ENCODE assay signal across 8 cellular contexts in genomic region chr7:155356323-155357105, GRCh38. TPM values are rescaled to one million over a fixed set of nuclear protein-coding genes. Genes with fewer than 3 reads are reported as not detected.
A peak's percentile ranks its signal among the peaks of the same experiment; 100 is the strongest.
DNase-seq lines count a peak whose midpoint lies in the region; ATAC-seq and TF ChIP-seq lines count a peak whose summit lies in the region.

No MANE protein-coding gene starts in this region.

- DNase-seq in HCT116 (ENCODE audit: low read depth, low spot score) (peak; percentile 31), left lobe of liver (ENCODE audit: low spot score) (no peak), NCI-H2227 (lab: John Stamatoyannopoulos, UW; ENCODE audit: unreplicated experiment) (no peak), NCI-H128 (lab: John Stamatoyannopoulos, UW; ENCODE audit: unreplicated experiment) (no peak)

- ATAC-seq in HCT116 (peak; percentile 87), SK-N-SH treated with all-trans-retinoic acid at 6 μM for 48 hours (peak; percentile 62), left lobe of liver (peak; percentile 63), HG02759 (IDR thresholded peaks at IDR 0.05; ENCODE audit: unreplicated experiment) (no peak), HG02884 (IDR thresholded peaks at IDR 0.05; ENCODE audit: unreplicated experiment) (no peak)

- POLR2A ChIA-PET in HCT116 (lab: Charles Lee) = no interaction called here

- RAD21 ChIA-PET in HCT116 (lab: Charles Lee; ENCODE audit: low non-redundant PET in 1 of 2, low total read pairs in 2 of 2, uncharacterized antibody in 2 of 2, unreplicated experiment in 2 of 2) = interaction anchor here in 1 of 2 experiments (0.6 kb wide), 1 partner anchor 182 kb away, joined by 4 read pairs; no protein-coding TSS in a partner anchor

- no peaks in the 10 kb centered on the region for H3K36me3 ChIP-seq in HCT116 (ENCODE audit: control insufficient read depth in 1 of 2, insufficient read depth in 2 of 2, low read length in 2 of 2)

- TF ChIP-seq RAD21 in HCT116 (IDR thresholded peaks at IDR 0.05; ENCODE audit: low read depth) = peak; percentile 63

- no peak overlapping the region for H3K27ac ChIP-seq in C4-2B
- H3K27ac ChIP-seq in HCT116 (ENCODE audit: low read depth, low read length) = no peak overlapping the region

- CTCF ChIA-PET in HCT116 (lab: Charles Lee) = interaction anchor here (0.7 to 3.4 kb wide), 9 partner anchors 8 to 443 kb away, joined by 3 to 21 read pairs (median 4); no protein-coding TSS in a partner anchor

- intact Hi-C loops in HCT116 (cut with micrococcal nuclease) = loop anchor here (1.0 kb wide), 2 partner anchors 429 to 443 kb away; no protein-coding TSS in a partner anchor

- no peak for TF ChIP-seq POLR2A in HCT116 (IDR thresholded peaks at IDR 0.05; ENCODE audit: borderline replicate concordance, extremely low read depth, insufficient read depth, insufficient read length)

- no peak overlapping the region for H3K4me3 ChIP-seq in HCT116 (replicated peaks in 1 of 2; ENCODE audit: low read depth in 1 of 2, low read length in 2 of 2)

- no peaks in the 10 kb centered on the region for H3K9me2 ChIP-seq in HCT116 (ENCODE audit: insufficient read depth)

- H3K79me2 ChIP-seq in HCT116 (ENCODE audit: insufficient read depth, low read length) = no peaks in the 10 kb centered on the region

- H3K4me2 ChIP-seq in HCT116 (ENCODE audit: low read length) = no peak overlapping the region

- no TSS peak for BruUV-seq in HCT116 (replicated peaks; lab: Mats Ljungman, UMichigan)

- peaks cover 8% of the 10 kb centered on the region; the same call in 1 of the 2 replicates for H3K27me3 ChIP-seq in HCT116 (ENCODE audit: insufficient read depth, low read length)

- H4K20me1 ChIP-seq in HCT116 (ENCODE audit: insufficient read depth) = no peaks in the 10 kb centered on the region

- H2AFZ ChIP-seq in HCT116 (ENCODE audit: low read depth, low read length, poor library complexity, severe bottlenecking) = no peak overlapping the region

- no peaks in the 10 kb centered on the region for H3K4me1 ChIP-seq in HCT116 (ENCODE audit: control insufficient read depth in 1 of 2, insufficient read depth in 2 of 2, low read length in 2 of 2)

- no peaks in the 10 kb centered on the region for H3K9me3 ChIP-seq in HCT116 (ENCODE audit: control insufficient read depth in 1 of 2, insufficient read depth in 1 of 2, low read depth in 1 of 2, low read length in 2 of 2)

- TF ChIP-seq CTCF in C4-2B (conservative IDR thresholded peaks at IDR 0.05) = peak; percentile 60
- TF ChIP-seq CTCF in HCT116 (IDR thresholded peaks at IDR 0.05 in 2 of 3, conservative IDR thresholded peaks at IDR 0.05 in 1 of 3; ENCODE audit: borderline replicate concordance in 1 of 3, insufficient read depth in 1 of 3, low read depth in 2 of 3, low read length in 2 of 3) = peak; percentile 55 to 66 (median 66)

- H3K9ac ChIP-seq in HCT116 (ENCODE audit: low read length) = no peak overlapping the region

TF ChIP-seq in HCT116, 20 proteins besides CTCF, POLR2A, EP300 and RAD21:
- TF ChIP-seq SRF (IDR thresholded peaks at IDR 0.05; ENCODE audit: low read depth) (no peak), JUND (IDR thresholded peaks at IDR 0.05) (no peak), REST (IDR thresholded peaks at IDR 0.05; ENCODE audit: low read depth) (no peak), SP1 (IDR thresholded peaks at IDR 0.05; ENCODE audit: low read depth) (no peak), EGR1 (IDR thresholded peaks at IDR 0.05; ENCODE audit: low read depth) (no peak), SIN3A (IDR thresholded peaks at IDR 0.05; ENCODE audit: low read depth) (no peak), FOSL1 (IDR thresholded peaks at IDR 0.05; ENCODE audit: low read depth) (no peak), EZH2phosphoT487 (IDR thresholded peaks at IDR 0.05; ENCODE audit: borderline replicate concordance) (no peak), TCF7L2 (IDR thresholded peaks at IDR 0.05; ENCODE audit: borderline replicate concordance, extremely low read depth, insufficient read depth, insufficient read length) (no peak)

TF ChIP-seq in SK-N-SH treated with all-trans-retinoic acid at 6 μM for 48 hours, 23 proteins besides CTCF, POLR2A, EP300 and RAD21:
- no peak for TF ChIP-seq GLIS3 (CRISPR knock-in tag; IDR thresholded peaks at IDR 0.05)
- TF ChIP-seq CSRNP3 (CRISPR knock-in tag; IDR thresholded peaks at IDR 0.05) = no peak
- TF ChIP-seq ARNTL (CRISPR knock-in tag; IDR thresholded peaks at IDR 0.05; ENCODE audit: borderline replicate concordance, low read depth) = no peak
- TF ChIP-seq ZC3H10 (CRISPR knock-in tag; IDR thresholded peaks at IDR 0.05) = no peak
- TF ChIP-seq CREB5 (CRISPR knock-in tag; IDR thresholded peaks at IDR 0.05; ENCODE audit: low read depth) = no peak
- no peak for TF ChIP-seq ZFP30 (CRISPR knock-in tag; IDR thresholded peaks at IDR 0.05)

RNA-seq across cellular contexts. Expression of gene INSIG1, which starts 58.8 kb away (rescaled TPM):
- 54.7 TPM for total RNA-seq in HCT116 (2021; ENCODE audit: unreplicated experiment)
- polyA plus RNA-seq in HCT116 (2012) = 38.7 and 45.5 TPM in 2 replicates
- total RNA-seq in left lobe of liver = 208 TPM

Comparison
In these comparisons a context has a peak if more than half of its experiments do, and no peak if none do; other contexts are left out.
1. ATAC-seq: peak in HCT116 (single experiment), SK-N-SH treated with all-trans-retinoic acid at 6 μM for 48 hours (single experiment) and left lobe of liver (single experiment); none in HG02759 (single experiment) and HG02884 (single experiment).